14 cellular contexts compared by ENCODE assay signal in the genomic region with DNA sequence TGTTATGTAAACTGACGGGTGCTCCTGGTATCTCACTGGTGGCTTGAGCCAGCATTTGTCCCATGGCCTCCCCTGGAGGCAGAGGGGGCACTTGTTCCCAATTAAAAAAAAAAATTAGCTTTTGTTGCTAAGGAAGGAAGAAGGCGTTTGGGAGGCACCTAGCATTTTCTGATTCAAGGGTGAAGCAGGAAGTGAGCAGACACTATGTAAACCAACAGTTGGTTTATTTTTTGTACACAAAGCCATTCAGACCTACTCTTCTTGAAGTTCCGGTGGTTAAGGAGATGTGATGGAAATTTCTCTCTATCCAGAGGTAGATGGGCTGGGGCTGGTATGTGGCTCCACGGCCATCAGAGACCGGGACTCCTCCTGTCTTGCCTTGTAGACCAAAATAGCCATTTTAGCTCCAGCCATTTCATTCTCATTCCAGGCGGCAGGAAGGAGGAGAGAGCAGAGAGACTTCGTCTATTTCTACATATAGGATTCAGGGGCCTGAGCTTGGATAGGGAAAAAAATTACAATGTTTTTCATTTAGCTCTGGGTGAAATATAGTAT.
DNase-seq lines count a peak whose midpoint lies in the region; ATAC-seq and TF ChIP-seq lines count a peak whose summit lies in the region.
"Had no signal": no experiment of that assay in that cellular context is flagged by ENCODE, and none has a peak within 500 bp of the region (broad histone marks: within the 10 kb centered on the region; RNA-seq: fewer than 3 reads in every experiment).

No MANE protein-coding gene starts in this region.

- 78% methylated on average over 7 of the region's 7 CpGs for WGBS in prostate gland

- peaks cover 78% of the 10 kb centered on the region for H3K4me1 Mint-ChIP-seq in stimulated activated naive CD8-positive, alpha-beta T cell treated with anti-CD3 and anti-CD28 coated beads, Interleukin-15, Interleukin-2, amounts not matched to agents 100 ng/mL and 50 ng/mL, for 24 hours (ENCODE audit: low read depth)
- peaks cover 78% of the 10 kb centered on the region for H3K4me1 Mint-ChIP-seq in activated CD8-positive, alpha-beta T cell treated with anti-CD3 and anti-CD28 coated beads, Interleukin-2, amount 10 ng/mL, durations not matched to agents 7 days and 5 days (ENCODE audit: low read depth)

- no peak for ATAC-seq in stimulated activated naive CD8-positive, alpha-beta T cell treated with anti-CD3 and anti-CD28 coated beads, Interleukin-15, Interleukin-2, amounts not matched to agents 100 U/mL and 50 U/mL, for 24 hours
- peak; percentile 50 for ATAC-seq in activated CD8-positive, alpha-beta T cell treated with anti-CD3 and anti-CD28 coated beads, Interleukin-2, amount 10 ng/mL, durations not matched to agents 7 days and 5 days
- peak; percentile 82 for ATAC-seq in mucosa of descending colon
- ATAC-seq: body of pancreas had no signal

- H3K27ac ChIP-seq in prostate gland = no peak overlapping the region
- H3K27ac ChIP-seq: body of pancreas had no signal

- H3K36me3 ChIP-seq in mucosa of descending colon (ENCODE audit: low read depth) (no peaks in the 10 kb centered on the region), prostate gland (no peaks in the 10 kb centered on the region)
- H3K36me3 ChIP-seq: BE2C had no signal

- H3K27ac Mint-ChIP-seq in stimulated activated naive CD8-positive, alpha-beta T cell treated with anti-CD3 and anti-CD28 coated beads, Interleukin-15, Interleukin-2, amounts not matched to agents 100 ng/mL and 50 ng/mL, for 24 hours = peak overlapping the region; percentile 96
- H3K27ac Mint-ChIP-seq in activated CD8-positive, alpha-beta T cell treated with anti-CD3 and anti-CD28 coated beads, Interleukin-2, amount 10 ng/mL, durations not matched to agents 7 days and 5 days = peak overlapping the region; percentile 87

- intact Hi-C loops in mucosa of descending colon (cut with DNase I, micrococcal nuclease) (no loop called here), prostate gland (cut with DNase I) (no loop called here)

- POLR2A ChIA-PET in activated CD8-positive, alpha-beta T cell treated with anti-CD3 and anti-CD28 coated beads, Interleukin-2, amount 10 ng/mL, durations not matched to agents 7 days and 5 days (lab: Charles Lee) = interaction anchor here (0.6 to 2.4 kb wide), 4 partner anchors 15 to 292 kb away, joined by 3 to 7 read pairs (median 4); no protein-coding TSS in a partner anchor

- no peak overlapping the region for H3K4me3 ChIP-seq in mucosa of descending colon
- H3K4me3 ChIP-seq in prostate gland = no peak overlapping the region
- H3K4me3 ChIP-seq: body of pancreas had no signal

- H3K9me3 ChIP-seq in mucosa of descending colon (no peaks in the 10 kb centered on the region), prostate gland (no peaks in the 10 kb centered on the region)
- H3K9me3 ChIP-seq: BE2C, body of pancreas had no signal

- H3K27me3 ChIP-seq in prostate gland (replicated peaks; ENCODE audit: insufficient read depth) = no peaks in the 10 kb centered on the region
- H3K27me3 ChIP-seq: BE2C, body of pancreas had no signal

- H3K27me3 Mint-ChIP-seq in stimulated activated naive CD8-positive, alpha-beta T cell treated with anti-CD3 and anti-CD28 coated beads, Interleukin-15, Interleukin-2, amounts not matched to agents 100 ng/mL and 50 ng/mL, for 24 hours = no peaks in the 10 kb centered on the region
- no peaks in the 10 kb centered on the region for H3K27me3 Mint-ChIP-seq in activated CD8-positive, alpha-beta T cell treated with anti-CD3 and anti-CD28 coated beads, Interleukin-2, amount 10 ng/mL, durations not matched to agents 7 days and 5 days (ENCODE audit: low read depth)

- TF ChIP-seq CTCF in mucosa of descending colon (IDR thresholded peaks at IDR 0.05) (no peak), prostate gland (IDR thresholded peaks at IDR 0.05) (no peak)

- peaks cover 5% of the 10 kb centered on the region for H3K9me3 Mint-ChIP-seq in stimulated activated naive CD8-positive, alpha-beta T cell treated with anti-CD3 and anti-CD28 coated beads, Interleukin-15, Interleukin-2, amounts not matched to agents 100 ng/mL and 50 ng/mL, for 24 hours
- H3K9me3 Mint-ChIP-seq in activated CD8-positive, alpha-beta T cell treated with anti-CD3 and anti-CD28 coated beads, Interleukin-2, amount 10 ng/mL, durations not matched to agents 7 days and 5 days (ENCODE audit: insufficient read depth) = no peaks in the 10 kb centered on the region

- DNase-seq in stimulated activated naive CD8-positive, alpha-beta T cell treated with anti-CD3 and anti-CD28 coated beads, Interleukin-15, Interleukin-2, amounts not matched to agents 100 U/mL and 50 U/mL, for 24 hours = no peak
- no peak for DNase-seq in activated CD8-positive, alpha-beta T cell treated with anti-CD3 and anti-CD28 coated beads, Interleukin-2, amount 10 ng/mL, durations not matched to agents 7 days and 5 days
- DNase-seq in mucosa of descending colon (peak in 1 of 3 donors; percentile 22), GF-D8 (lab: John Stamatoyannopoulos, UW) (no peak), prostate gland (ENCODE audit: low spot score) (no peak)
- no peak for DNase-seq in stimulated activated CD4-positive, alpha-beta T cell treated with anti-CD3 and anti-CD28 coated beads, Interleukin-1b, Interleukin-23, amount 100 ng/mL, for 48 hours
- no peak for DNase-seq in stimulated activated CD4-positive, alpha-beta T cell treated with anti-CD3 and anti-CD28 coated beads, Interleukin-15, amount 100 ng/mL, for 24 hours
- DNase-seq: BE2C, body of pancreas, H7, Karpas-422, NCI-H187 treated with DMSO at 0.1 percent for 48 hours, NCI-H774 had no signal

- CTCF ChIA-PET in activated CD8-positive, alpha-beta T cell treated with anti-CD3 and anti-CD28 coated beads, Interleukin-2, amount 10 ng/mL, durations not matched to agents 7 days and 5 days (lab: Charles Lee) = interaction anchor here (0.7 to 7.2 kb wide), 6 partner anchors 11 to 164 kb away, joined by 3 to 66 read pairs (median 5); a partner anchor contains a TSS

- H3K4me1 ChIP-seq in mucosa of descending colon (ENCODE audit: low read depth) (peaks cover 14% of the 10 kb centered on the region), prostate gland (replicated peaks) (no peaks in the 10 kb centered on the region)
- H3K4me1 ChIP-seq: BE2C, body of pancreas had no signal

- TF ChIP-seq POLR2A in prostate gland (IDR thresholded peaks at IDR 0.05) = no peak

- H3K4me3 Mint-ChIP-seq in stimulated activated naive CD8-positive, alpha-beta T cell treated with anti-CD3 and anti-CD28 coated beads, Interleukin-15, Interleukin-2, amounts not matched to agents 100 ng/mL and 50 ng/mL, for 24 hours = peak overlapping the region; percentile 36
- H3K4me3 Mint-ChIP-seq in activated CD8-positive, alpha-beta T cell treated with anti-CD3 and anti-CD28 coated beads, Interleukin-2, amount 10 ng/mL, durations not matched to agents 7 days and 5 days = peak overlapping the region; percentile 51

- peaks cover 26% of the 10 kb centered on the region for H3K36me3 Mint-ChIP-seq in stimulated activated naive CD8-positive, alpha-beta T cell treated with anti-CD3 and anti-CD28 coated beads, Interleukin-15, Interleukin-2, amounts not matched to agents 100 ng/mL and 50 ng/mL, for 24 hours (ENCODE audit: low read depth)
- peaks cover 12% of the 10 kb centered on the region for H3K36me3 Mint-ChIP-seq in activated CD8-positive, alpha-beta T cell treated with anti-CD3 and anti-CD28 coated beads, Interleukin-2, amount 10 ng/mL, durations not matched to agents 7 days and 5 days (ENCODE audit: low read depth)
